Comparison of ENCODE assay signal across 1 cellular context in the genomic region with DNA sequence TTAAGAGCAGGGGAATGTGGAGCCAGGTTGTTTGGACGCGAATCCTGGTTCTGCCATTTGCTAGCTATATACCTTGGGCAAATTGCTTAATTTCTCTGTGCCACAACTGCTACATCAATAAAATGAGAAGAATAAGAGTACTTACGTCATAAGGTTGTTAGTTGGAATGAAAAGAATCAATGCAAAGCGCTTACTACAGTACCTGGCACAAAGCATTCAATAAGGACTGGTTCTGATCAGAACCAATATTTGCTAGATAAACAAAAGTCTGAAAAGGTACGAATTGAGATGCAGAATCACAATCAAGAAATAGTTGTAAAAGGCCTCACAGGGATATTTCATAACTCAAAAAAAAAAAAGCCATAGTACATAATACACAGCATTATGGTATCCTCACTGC.
TF ChIP-seq lines count a peak whose summit lies in the region.

No MANE protein-coding gene starts in this region.

TF ChIP-seq in SK-N-SH, 30 proteins besides CTCF, POLR2A, EP300 and RAD21:
- TF ChIP-seq, protein P1, sequence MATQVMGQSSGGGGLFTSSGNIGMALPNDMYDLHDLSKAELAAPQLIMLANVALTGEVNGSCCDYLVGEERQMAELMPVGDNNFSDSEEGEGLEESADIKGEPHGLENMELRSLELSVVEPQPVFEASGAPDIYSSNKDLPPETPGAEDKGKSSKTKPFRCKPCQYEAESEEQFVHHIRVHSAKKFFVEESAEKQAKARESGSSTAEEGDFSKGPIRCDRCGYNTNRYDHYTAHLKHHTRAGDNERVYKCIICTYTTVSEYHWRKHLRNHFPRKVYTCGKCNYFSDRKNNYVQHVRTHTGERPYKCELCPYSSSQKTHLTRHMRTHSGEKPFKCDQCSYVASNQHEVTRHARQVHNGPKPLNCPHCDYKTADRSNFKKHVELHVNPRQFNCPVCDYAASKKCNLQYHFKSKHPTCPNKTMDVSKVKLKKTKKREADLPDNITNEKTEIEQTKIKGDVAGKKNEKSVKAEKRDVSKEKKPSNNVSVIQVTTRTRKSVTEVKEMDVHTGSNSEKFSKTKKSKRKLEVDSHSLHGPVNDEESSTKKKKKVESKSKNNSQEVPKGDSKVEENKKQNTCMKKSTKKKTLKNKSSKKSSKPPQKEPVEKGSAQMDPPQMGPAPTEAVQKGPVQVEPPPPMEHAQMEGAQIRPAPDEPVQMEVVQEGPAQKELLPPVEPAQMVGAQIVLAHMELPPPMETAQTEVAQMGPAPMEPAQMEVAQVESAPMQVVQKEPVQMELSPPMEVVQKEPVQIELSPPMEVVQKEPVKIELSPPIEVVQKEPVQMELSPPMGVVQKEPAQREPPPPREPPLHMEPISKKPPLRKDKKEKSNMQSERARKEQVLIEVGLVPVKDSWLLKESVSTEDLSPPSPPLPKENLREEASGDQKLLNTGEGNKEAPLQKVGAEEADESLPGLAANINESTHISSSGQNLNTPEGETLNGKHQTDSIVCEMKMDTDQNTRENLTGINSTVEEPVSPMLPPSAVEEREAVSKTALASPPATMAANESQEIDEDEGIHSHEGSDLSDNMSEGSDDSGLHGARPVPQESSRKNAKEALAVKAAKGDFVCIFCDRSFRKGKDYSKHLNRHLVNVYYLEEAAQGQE (IDR thresholded peaks at IDR 0.05; ENCODE audit: low read depth, low read length), result no peak
- TF ChIP-seq FOXJ3 (CRISPR knock-in tag; IDR thresholded peaks at IDR 0.05), result no peak
- no peak for TF ChIP-seq SMC3 (IDR thresholded peaks at IDR 0.05; ENCODE audit: low read depth, low read length)
- TF ChIP-seq, protein P2, sequence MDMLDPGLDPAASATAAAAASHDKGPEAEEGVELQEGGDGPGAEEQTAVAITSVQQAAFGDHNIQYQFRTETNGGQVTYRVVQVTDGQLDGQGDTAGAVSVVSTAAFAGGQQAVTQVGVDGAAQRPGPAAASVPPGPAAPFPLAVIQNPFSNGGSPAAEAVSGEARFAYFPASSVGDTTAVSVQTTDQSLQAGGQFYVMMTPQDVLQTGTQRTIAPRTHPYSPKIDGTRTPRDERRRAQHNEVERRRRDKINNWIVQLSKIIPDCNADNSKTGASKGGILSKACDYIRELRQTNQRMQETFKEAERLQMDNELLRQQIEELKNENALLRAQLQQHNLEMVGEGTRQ (IDR thresholded peaks at IDR 0.05; ENCODE audit: borderline replicate concordance, low read depth, low read length), result no peak
- TF ChIP-seq RXRA (IDR thresholded peaks at IDR 0.05; ENCODE audit: borderline replicate concordance, low read depth), result no peak
- no peak for TF ChIP-seq FOXM1 (IDR thresholded peaks at IDR 0.05; ENCODE audit: low read depth)
- TF ChIP-seq FOSL2 (IDR thresholded peaks at IDR 0.05; ENCODE audit: borderline replicate concordance, low read depth), result no peak
- TF ChIP-seq, protein P3, sequence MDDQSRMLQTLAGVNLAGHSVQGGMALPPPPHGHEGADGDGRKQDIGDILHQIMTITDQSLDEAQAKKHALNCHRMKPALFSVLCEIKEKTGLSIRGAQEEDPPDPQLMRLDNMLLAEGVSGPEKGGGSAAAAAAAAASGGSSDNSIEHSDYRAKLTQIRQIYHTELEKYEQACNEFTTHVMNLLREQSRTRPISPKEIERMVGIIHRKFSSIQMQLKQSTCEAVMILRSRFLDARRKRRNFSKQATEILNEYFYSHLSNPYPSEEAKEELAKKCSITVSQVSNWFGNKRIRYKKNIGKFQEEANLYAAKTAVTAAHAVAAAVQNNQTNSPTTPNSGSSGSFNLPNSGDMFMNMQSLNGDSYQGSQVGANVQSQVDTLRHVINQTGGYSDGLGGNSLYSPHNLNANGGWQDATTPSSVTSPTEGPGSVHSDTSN (IDR thresholded peaks at IDR 0.05), result no peak
- TF ChIP-seq MXI1 (IDR thresholded peaks at IDR 0.05; ENCODE audit: low read depth, low read length), result no peak
